In the genomic region with DNA sequence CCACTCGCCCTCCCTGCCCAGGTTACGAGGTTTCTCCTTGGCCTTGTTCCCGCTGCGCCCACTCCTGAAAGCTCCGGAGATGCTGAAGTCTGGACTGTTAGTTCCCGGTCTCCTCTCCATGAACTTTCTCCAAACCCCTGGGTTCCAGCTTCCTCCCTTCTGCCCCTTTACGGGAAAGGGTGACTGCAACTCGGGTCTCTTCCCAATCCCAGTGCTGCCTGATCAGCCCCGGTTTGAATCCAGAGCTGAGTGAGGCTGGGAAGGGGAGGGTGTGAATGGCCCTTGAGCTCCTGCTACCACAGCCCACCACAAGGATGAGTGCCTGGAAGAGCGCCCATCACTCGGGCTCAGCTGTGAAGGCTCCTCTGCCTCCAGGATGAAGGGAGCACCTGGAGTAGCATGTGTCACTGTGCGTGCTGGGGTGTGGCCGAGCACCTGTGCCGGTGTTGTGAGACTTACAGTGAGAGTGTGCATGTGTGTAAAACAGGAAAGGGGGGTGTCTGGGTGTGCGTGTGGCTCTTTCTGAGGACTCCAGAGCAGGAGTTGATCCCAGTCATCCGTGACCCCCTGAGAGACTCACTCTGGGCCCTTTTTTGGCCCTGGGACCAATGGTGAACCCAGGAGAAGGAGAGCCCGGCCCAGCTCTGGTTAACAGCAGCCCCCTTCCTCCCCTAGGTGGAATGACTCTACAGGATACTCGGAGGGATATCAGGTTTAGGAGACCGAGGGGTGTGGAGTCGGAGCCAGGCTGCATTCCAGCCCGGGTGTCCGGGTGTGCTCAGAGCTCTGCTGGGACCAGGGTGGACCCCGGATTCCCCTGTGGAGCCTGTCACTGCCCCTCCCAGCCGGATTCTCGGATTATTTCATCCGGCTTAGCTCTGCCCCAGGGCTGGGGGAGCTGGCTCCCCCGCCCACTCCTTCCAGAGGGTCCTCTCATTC, we compare ENCODE assay signal across 8 cellular contexts. TPM values are rescaled to one million over a fixed set of nuclear protein-coding genes. Genes with fewer than 3 reads are reported as not detected.
A peak's percentile ranks its signal among the peaks of the same experiment; 100 is the strongest.
DNase-seq lines count a peak whose midpoint lies in the region; ATAC-seq, FAIRE-seq and TF ChIP-seq lines count a peak whose summit lies in the region.

No MANE protein-coding gene starts in this region.

- no peaks in the 10 kb centered on the region for H3K27me3 Mint-ChIP-seq in activated naive CD8-positive, alpha-beta T cell

- H3K36me3 ChIP-seq in right atrium auricular region (no peaks in the 10 kb centered on the region), HepG2 (replicated peaks in 1 of 2; ENCODE audit: control insufficient read depth in 1 of 2, insufficient read depth in 2 of 2, low read length in 2 of 2) (no peaks in the 10 kb centered on the region), uterus (no peaks in the 10 kb centered on the region)

- POLR2A ChIA-PET in HepG2 (lab: Yijun Ruan, JAX), result no interaction called here

- H3K4me3 Mint-ChIP-seq in activated naive CD8-positive, alpha-beta T cell, result peak overlapping the region; percentile 73

- no peaks in the 10 kb centered on the region for H3K79me2 ChIP-seq in HepG2 (ENCODE audit: insufficient read depth, low read length)

- H3K9me3 ChIP-seq in right atrium auricular region, result no peaks in the 10 kb centered on the region
- no peaks in the 10 kb centered on the region for H3K9me3 ChIP-seq in HepG2 (ENCODE audit: low read length)
- no peaks in the 10 kb centered on the region for H3K9me3 ChIP-seq in uterus

- TF ChIP-seq POLR2A in HepG2 (IDR thresholded peaks at IDR 0.05; ENCODE audit: insufficient read depth in 1 of 2, low read depth in 2 of 2, low read length in 2 of 2) (no peak), uterus (IDR thresholded peaks at IDR 0.05) (no peak)

- in situ Hi-C loops in HepG2 (cut with HindIII; ENCODE audit: extremely low pct_ligation_motif_present, low pct_unique_long_range_greater_than_20kb), result no loop called here

- no peak for TF ChIP-seq RAD21 in HepG2 (CRISPR knock-in tag; IDR thresholded peaks at IDR 0.05)

- no peak overlapping the region for H3K27ac Mint-ChIP-seq in activated naive CD8-positive, alpha-beta T cell

- 0 out of 2 replicates have a peak, but pooled peaks cover 3% of the 10 kb centered on the region for H4K20me1 ChIP-seq in HepG2 (ENCODE audit: insufficient read depth, low read length)

- H3K36me3 Mint-ChIP-seq in activated naive CD8-positive, alpha-beta T cell, result no peaks in the 10 kb centered on the region

- H3K4me1 ChIP-seq in right atrium auricular region (peaks cover 0 to 51% of the 10 kb centered on the region in 2 donors), HepG2 (ENCODE audit: insufficient read depth, low read length) (peaks cover 9% of the 10 kb centered on the region), uterus (no peaks in the 10 kb centered on the region)

- H3K27me3 ChIP-seq in right atrium auricular region, result no peaks in the 10 kb centered on the region
- H3K27me3 ChIP-seq in HepG2 (ENCODE audit: control insufficient read depth in 1 of 2, insufficient read depth in 2 of 2, low read length in 2 of 2), result peaks cover 23 to 60% of the 10 kb centered on the region in 2 experiments; a peak in 4 of 5 replicates
- no peaks in the 10 kb centered on the region for H3K27me3 ChIP-seq in uterus

- peaks cover 11% of the 10 kb centered on the region for H3K4me1 Mint-ChIP-seq in activated naive CD8-positive, alpha-beta T cell (ENCODE audit: low read depth)

- H3K9me3 Mint-ChIP-seq in activated naive CD8-positive, alpha-beta T cell (ENCODE audit: low read depth), result no peaks in the 10 kb centered on the region

- TF ChIP-seq CTCF in right atrium auricular region (IDR thresholded peaks at IDR 0.05), result no peak
- no peak for TF ChIP-seq CTCF in HepG2 (CRISPR knock-in tag; IDR thresholded peaks at IDR 0.05)
- no peak for TF ChIP-seq CTCF in uterus (IDR thresholded peaks at IDR 0.05)

- no peak overlapping the region for H2AFZ ChIP-seq in HepG2 (ENCODE audit: low read length)

- H3K4me3 ChIP-seq in right atrium auricular region (peak overlapping the region in 1 of 2 donors; percentile 77), HepG2 (replicated peaks in 1 of 3; ENCODE audit: insufficient read depth in 1 of 3, low read depth in 2 of 3, low read length in 3 of 3) (no peak overlapping the region), uterus (peak overlapping the region; percentile 48 to 78)

- H3K9ac ChIP-seq in HepG2 (ENCODE audit: insufficient read depth, low read depth, low read length), result no peak overlapping the region

- intact Hi-C loops in Right ventricle myocardium superior (cut with DNase I), result no loop called here
- intact Hi-C loops in HepG2 (cut with micrococcal nuclease; ENCODE audit: unreplicated experiment), result no loop called here
- intact Hi-C loops in uterus (cut with DNase I; ENCODE audit: low total_unique reads), result loop anchor here (5.0 to 10.0 kb wide), 2 partner anchors 60 to 62 kb away; partner anchors contain the start of gene ZNF862

- ATAC-seq in Right ventricle myocardium superior (ENCODE audit: poor library complexity) (no peak), HepG2 (peak; percentile 18), GM18519 (IDR thresholded peaks at IDR 0.05; ENCODE audit: low FRiP score, unreplicated experiment) (no peak), HG02798 (IDR thresholded peaks at IDR 0.05; ENCODE audit: poor library complexity, unreplicated experiment) (no peak)

- 28% methylated on average over 20 of the region's 27 CpGs for WGBS in HepG2 (ENCODE audit: low lambda C conversion rate)

- no peak for FAIRE-seq in HepG2 (lab: Jason Lieb, UNC)

- peak; percentile 50 for DNase-seq in Right ventricle myocardium superior
- no peak for DNase-seq in right atrium auricular region (ENCODE audit: low spot score)
- no peak for DNase-seq in HepG2 (ENCODE audit: low spot score)
- peak in 1 of 2 donors; percentile 37 for DNase-seq in uterus
- no peak for DNase-seq in middle frontal gyrus (ENCODE audit: extremely low spot score, low spot score)

- no peak for TF ChIP-seq EP300 in HepG2 (IDR thresholded peaks at IDR 0.05; ENCODE audit: low read depth in 2 of 2, low read length in 2 of 2)
- TF ChIP-seq EP300 in HepG2 (CRISPR knock-in tag; IDR thresholded peaks at IDR 0.05; ENCODE audit: borderline replicate concordance), result no peak

- H3K4me2 ChIP-seq in HepG2 (ENCODE audit: low read depth, low read length), result no peak overlapping the region

- peak overlapping the region in 1 of 2 donors; percentile 77 for H3K27ac ChIP-seq in right atrium auricular region
- H3K27ac ChIP-seq in HepG2 (ENCODE audit: extremely low read length, insufficient read depth, low read length), result no peak overlapping the region
- H3K27ac ChIP-seq in uterus, result peak overlapping the region; percentile 73 to 81

- no TSS peak for BruUV-seq in HepG2 (replicated peaks; lab: Mats Ljungman, UMichigan)

- CTCF ChIA-PET in HepG2 (lab: Yijun Ruan, JAX; ENCODE audit: low intra/inter-chr PET ratio, low total read pairs), result no interaction called here

TF ChIP-seq in HepG2, 621 proteins besides CTCF, POLR2A, EP300 and RAD21:
- peak; percentile 51 for TF ChIP-seq ZNF263 (CRISPR knock-in tag; IDR thresholded peaks at IDR 0.05)
- no peak for TF ChIP-seq NFKBIZ (CRISPR knock-in tag; IDR thresholded peaks at IDR 0.05)
TF ChIP-seq in HepG2: peak in this region for 1.

RNA-seq across cellular contexts. Expression of gene ZNF467, which starts 1.1 kb away (rescaled TPM):
- total RNA-seq in Right ventricle myocardium superior, result 5.2 TPM
- 10 to 100 TPM in 1 of 2 donors, 1 to 10 TPM in 1; 3.2 to 11.0 TPM for total RNA-seq in right atrium auricular region
- not detected in 2 replicates for total RNA-seq in HepG2 (2016; rRNA removed; fragmentation: Illumina TruSeq; extraction: Trizol)
- not detected in 2 replicates for total RNA-seq in HepG2 (2016; cell fraction: cytosol; rRNA removed; fragmentation: Illumina TruSeq; extraction: Trizol; ENCODE audit: low read depth)
- not detected in 2 replicates for total RNA-seq in HepG2 (2016; cell fraction: insoluble cytoplasmic fraction; rRNA removed; fragmentation: Illumina TruSeq; extraction: Trizol)
- not detected in 2 replicates for total RNA-seq in HepG2 (2016; cell fraction: membrane; rRNA removed; fragmentation: Illumina TruSeq; extraction: Trizol)
- total RNA-seq in HepG2 (2016; cell fraction: nucleus; rRNA removed; fragmentation: Illumina TruSeq; extraction: Trizol), result not detected in 2 replicates
- 0.03 TPM in 1 of 2 replicates, not detected in the other for polyA plus RNA-seq in HepG2 (2011; rRNA removed)
- polyA plus RNA-seq in HepG2 (2011; cell fraction: cytosol; rRNA removed), result 0.01 and 0.04 TPM in 2 replicates
- polyA plus RNA-seq in HepG2 (2011; cell fraction: nucleus; rRNA removed), result 0.27 and 0.28 TPM in 2 replicates
- polyA plus RNA-seq in HepG2 (2012), result not detected in 2 replicates
- 0.05 and 0.08 TPM in 2 replicates for polyA plus RNA-seq in HepG2 (2016; cell fraction: cytosol; fragmentation: Illumina TruSeq; extraction: Trizol; ENCODE audit: low read depth)
- polyA plus RNA-seq in HepG2 (2016; cell fraction: insoluble cytoplasmic fraction; fragmentation: Illumina TruSeq; extraction: Trizol; ENCODE audit: low read depth), result not detected in 2 replicates
- polyA plus RNA-seq in HepG2 (2016; cell fraction: membrane; fragmentation: Illumina TruSeq; extraction: Trizol; ENCODE audit: low read depth), result not detected in 2 replicates
- polyA plus RNA-seq in HepG2 (2016; cell fraction: nucleus; fragmentation: Illumina TruSeq; extraction: Trizol; ENCODE audit: insufficient read depth, low read depth), result not detected in 2 replicates
- polyA minus RNA-seq in HepG2 (2011; rRNA and poly(A)+ RNA removed; ENCODE audit: low replicate concordance), result 0.06 TPM in 1 of 2 replicates, not detected in the other
- polyA minus RNA-seq in HepG2 (2011; cell fraction: cytosol; rRNA and poly(A)+ RNA removed), result not detected in 2 replicates
- not detected in 2 replicates for polyA minus RNA-seq in HepG2 (2011; cell fraction: nucleus; rRNA and poly(A)+ RNA removed)
- 10 to 100 TPM in 3 of 4 donors, 1 to 10 TPM in 1; 5.2 to 23.6 (median 14.3) TPM for total RNA-seq in uterus

Comparison
In these comparisons a context has a peak if more than half of its experiments do, and no peak if none do; other contexts are left out.
1. H3K4me3 ChIP-seq: peak in uterus (2 of 2); none in HepG2 (0 of 3).